Comparison of ENCODE assay signal across 1 cellular context in genomic region chr6:42137192-42137753, GRCh38.
TF ChIP-seq lines count a peak whose summit lies in the region.

No MANE protein-coding gene starts in this region.

TF ChIP-seq in H1, 55 proteins besides CTCF, POLR2A, EP300 and RAD21:
- TF ChIP-seq ASH2L (IDR thresholded peaks at IDR 0.05; ENCODE audit: low read length): peak; percentile 14
- TF ChIP-seq E2F6 (IDR thresholded peaks at IDR 0.05): no peak
- TF ChIP-seq CBX5 (IDR thresholded peaks at IDR 0.05; ENCODE audit: low read depth, low read length): no peak
- no peak for TF ChIP-seq JUN (IDR thresholded peaks at IDR 0.05; ENCODE audit: low read depth, low read length)
- 0 out of 4 replicates have a peak, but pooled peaks of 1 of the 2 experiments have one; percentile 11 for TF ChIP-seq SIN3A (conservative IDR thresholded peaks at IDR 0.05 in 1 of 2, IDR thresholded peaks at IDR 0.05 in 1 of 2; ENCODE audit: low read depth in 1 of 2, low read length in 2 of 2)
- no peak for TF ChIP-seq RBBP5 (IDR thresholded peaks at IDR 0.05; ENCODE audit: borderline replicate concordance, low read depth, low read length)
- no peak for TF ChIP-seq BRCA1 (IDR thresholded peaks at IDR 0.05; ENCODE audit: low read depth, low read length)
- TF ChIP-seq ZNF274 (IDR thresholded peaks at IDR 0.05; ENCODE audit: borderline replicate concordance, extremely low read depth, low read length): no peak
- no peak for TF ChIP-seq SRF (IDR thresholded peaks at IDR 0.05; ENCODE audit: low read depth, low read length)
- no peak for TF ChIP-seq CTBP2 (IDR thresholded peaks at IDR 0.05; ENCODE audit: borderline replicate concordance, insufficient read depth, insufficient read length, low read length)
- TF ChIP-seq CEBPB (IDR thresholded peaks at IDR 0.05; ENCODE audit: low read depth, low read length): no peak
- no peak for TF ChIP-seq NRF1 (IDR thresholded peaks at IDR 0.05; ENCODE audit: low read depth, low read length)
- no peak for TF ChIP-seq KDM5A (IDR thresholded peaks at IDR 0.05; ENCODE audit: low read length)
- peak; percentile 40; the same call in 1 of the 2 replicates for TF ChIP-seq MAX (IDR thresholded peaks at IDR 0.05)
- no peak for TF ChIP-seq EGR1 (IDR thresholded peaks at IDR 0.05; ENCODE audit: borderline replicate concordance, low read depth, low read length)
- no peak for TF ChIP-seq CREB1 (IDR thresholded peaks at IDR 0.05)
- no peak for TF ChIP-seq CHD2 (IDR thresholded peaks at IDR 0.05; ENCODE audit: low read length)
- TF ChIP-seq RXRA (IDR thresholded peaks at IDR 0.05; ENCODE audit: insufficient read depth, low read depth, low read length): no peak
- 0 out of 2 replicates have a peak, but pooled peaks have one; percentile 29 for TF ChIP-seq TEAD4 (IDR thresholded peaks at IDR 0.05; ENCODE audit: low read depth, low read length)
- no peak for TF ChIP-seq NANOG (IDR thresholded peaks at IDR 0.05; ENCODE audit: insufficient read depth, low read depth, low read length, poor library complexity, severe bottlenecking)
- no peak for TF ChIP-seq BACH1 (IDR thresholded peaks at IDR 0.05; ENCODE audit: low read length)
- no peak for TF ChIP-seq KDM4A (IDR thresholded peaks at IDR 0.05; ENCODE audit: low read depth, low read length, severe bottlenecking)
- no peak for TF ChIP-seq HDAC2 (IDR thresholded peaks at IDR 0.05; ENCODE audit: borderline replicate concordance in 1 of 2, low read depth in 2 of 2, low read length in 2 of 2)
- no peak for TF ChIP-seq RFX5 (IDR thresholded peaks at IDR 0.05; ENCODE audit: borderline replicate concordance, low read depth, low read length)
TF ChIP-seq in H1: peak in this region for 4.
